ENCODE assay signal across 8 cellular contexts in genomic region chr20:24917797-24918578, GRCh38. TPM values are rescaled to one million over a fixed set of nuclear protein-coding genes. Genes with fewer than 3 reads are reported as not detected.
DNase-seq lines count a peak whose midpoint lies in the region; ATAC-seq lines count a peak whose summit lies in the region.

No MANE protein-coding gene starts in this region.

- peaks cover 2% of the 10 kb centered on the region for H3K27me3 ChIP-seq in mucosa of stomach (ENCODE audit: control insufficient read depth, insufficient read depth, low read length)

- H3K9ac ChIP-seq in mucosa of stomach (ENCODE audit: low read length) = peak overlapping the region; percentile 48

- ATAC-seq in HG03045 (IDR thresholded peaks at IDR 0.05; ENCODE audit: unreplicated experiment) = peak; percentile 69
- ATAC-seq in esophagus mucosa = peak; percentile 89
- peak; percentile 64 for ATAC-seq in stimulated activated naive CD8-positive, alpha-beta T cell treated with anti-CD3 and anti-CD28 coated beads, Interleukin-15, Interleukin-2, amounts not matched to agents 100 U/mL and 50 U/mL, for 24 hours
- ATAC-seq in GM18907 (IDR thresholded peaks at IDR 0.05; ENCODE audit: unreplicated experiment) = no peak

- H3K36me3 ChIP-seq in mucosa of stomach (ENCODE audit: control insufficient read depth, insufficient read depth, low read length) = no peaks in the 10 kb centered on the region

- no peaks in the 10 kb centered on the region for H3K9me3 ChIP-seq in mucosa of stomach (ENCODE audit: control insufficient read depth, low read length)

- peaks cover 9% of the 10 kb centered on the region for H3K4me1 ChIP-seq in mucosa of stomach (ENCODE audit: control insufficient read depth, insufficient read depth, low read length)

- DNase-seq in ELF-1 (ENCODE audit: low read depth, low spot score) (peak; percentile 89), NCI-H526 treated with DMSO at 0.1 percent for 48 hours (lab: John Stamatoyannopoulos, UW) (peak; percentile 78)
- peak; percentile 49 for DNase-seq in activated CD8-positive, alpha-beta memory T cell treated with anti-CD3 and anti-CD28 coated beads, Interleukin-2, amount 50 U/mL, for 4 hours
- DNase-seq in stimulated activated naive CD8-positive, alpha-beta T cell treated with anti-CD3 and anti-CD28 coated beads, Interleukin-15, Interleukin-2, amounts not matched to agents 100 U/mL and 50 U/mL, for 24 hours = peak; percentile 60

- H3K4me3 ChIP-seq in mucosa of stomach (ENCODE audit: low read length) = no peak overlapping the region

RNA-seq across cellular contexts. Expression of gene CST7, which starts 31.1 kb away (rescaled TPM):
- 0.32 TPM for total RNA-seq in esophagus mucosa
